ENCODE assay signal across 31 cellular contexts in genomic region chrX:153733651-153734240, GRCh38. TPM values are rescaled to one million over a fixed set of nuclear protein-coding genes. Genes with fewer than 3 reads are reported as not detected.
"Had no signal": no experiment of that assay in that cellular context is flagged by ENCODE, and none has a peak within 500 bp of the region (broad histone marks: within the 10 kb centered on the region; RNA-seq: fewer than 3 reads in every experiment).

No MANE protein-coding gene starts in this region.

- DNase-seq: activated B cell treated with CpG ODN at 0.5 μM for 24 hours; activated CD4-positive, alpha-beta memory T cell treated with anti-CD3 and anti-CD28 coated beads, Interleukin-2, amount 10 ng/mL, durations not matched to agents 7 days and 5 days; activated CD4-positive, alpha-beta T cell treated with anti-CD3 and anti-CD28 coated beads for 36 hours; activated CD4-positive, alpha-beta T cell treated with anti-CD3 and anti-CD28 coated beads, Interleukin-2, amount 10 ng/mL, durations not matched to agents 24 days and 14 days; activated CD4-positive, alpha-beta T cell treated with anti-CD3 and anti-CD28 coated beads, Interleukin-2, amount 50 U/mL, for 4 hours; activated CD8-positive, alpha-beta memory T cell treated with anti-CD3 and anti-CD28 coated beads, Interleukin-2, amount 50 U/mL, for 48 hours; activated gamma-delta T cell; activated naive CD4-positive, alpha-beta T cell; activated naive CD4-positive, alpha-beta T cell treated with anti-CD3 and anti-CD28 coated beads, Interleukin-2, amount 10 ng/mL, durations not matched to agents 7 days and 5 days; activated naive CD8-positive, alpha-beta T cell treated with anti-CD3 and anti-CD28 coated beads, Interleukin-2, amount 10 ng/mL, durations not matched to agents 7 days and 5 days; activated T-cell treated with anti-CD3 and anti-CD28 coated beads for 4 hours; activated T-cell treated with anti-CD3 and anti-CD28 coated beads, Interleukin-2, amount 50 U/mL, for 24 hours; activated T-cell treated with anti-CD3 and anti-CD28 coated beads, Interleukin-2, amount 50 U/mL, for 72 hours; dermis blood vessel endothelial cell; effector CD4-positive, alpha-beta T cell; effector memory CD8-positive, alpha-beta T cell; erythroblast; foreskin keratinocyte; gastrocnemius medialis; glutamatergic neuron; heart left ventricle; T-helper 1 cell; T-helper 17 cell; WERI-Rb-1 had no signal

- ATAC-seq: activated CD4-positive, alpha-beta T cell treated with anti-CD3 and anti-CD28 coated beads for 36 hours; activated CD4-positive, CD25-positive, alpha-beta regulatory T cell treated with anti-CD3 and anti-CD28 coated beads, Interleukin-2, amount 50 U/mL, for 24 hours; activated naive CD4-positive, alpha-beta T cell treated with anti-CD3 and anti-CD28 coated beads, Interleukin-2, amount 50 U/mL, for 72 hours; activated T-cell treated with anti-CD3 and anti-CD28 coated beads, Interleukin-2, amount 50 U/mL, for 72 hours; effector memory CD8-positive, alpha-beta T cell; foreskin keratinocyte; gastrocnemius medialis; heart left ventricle; T-helper 17 cell had no signal

- H3K36me3 ChIP-seq: breast epithelium, cardiac muscle cell had no signal

- H3K27me3 ChIP-seq: ascending aorta, cardiac muscle cell, esophagus muscularis mucosa, foreskin keratinocyte, gastrocnemius medialis had no signal

- H3K4me3 ChIP-seq: ascending aorta, breast epithelium, cardiac muscle cell, coronary artery, esophagus muscularis mucosa, gastrocnemius medialis, heart left ventricle had no signal

RNA-seq across cellular contexts. Expression of gene PLXNB3, which starts 30.3 kb away (rescaled TPM):
- total RNA-seq: activated B cell treated with CpG ODN at 0.5 μM for 24 hours had no signal

RNA-seq across cellular contexts. Expression of gene SRPK3, which starts 47.1 kb away (rescaled TPM):
- total RNA-seq: activated B cell treated with CpG ODN at 0.5 μM for 24 hours; activated CD4-positive, alpha-beta memory T cell treated with anti-CD3 and anti-CD28 coated beads, Interleukin-2, amount 10 ng/mL, durations not matched to agents 7 days and 5 days; activated CD4-positive, alpha-beta T cell treated with anti-CD3 and anti-CD28 coated beads for 36 hours; activated CD4-positive, alpha-beta T cell treated with anti-CD3 and anti-CD28 coated beads, Interleukin-2, amount 10 ng/mL, durations not matched to agents 24 days and 14 days; activated naive CD4-positive, alpha-beta T cell treated with anti-CD3 and anti-CD28 coated beads, Interleukin-2, amount 50 U/mL, for 72 hours; activated naive CD8-positive, alpha-beta T cell treated with anti-CD3 and anti-CD28 coated beads, Interleukin-2, amount 10 ng/mL, durations not matched to agents 7 days and 5 days; activated T-cell treated with anti-CD3 and anti-CD28 coated beads, Interleukin-2, amount 50 U/mL, for 72 hours; cardiac muscle cell; T-helper 17 cell had no signal
